20 cellular contexts compared by ENCODE assay signal in the genomic region with DNA sequence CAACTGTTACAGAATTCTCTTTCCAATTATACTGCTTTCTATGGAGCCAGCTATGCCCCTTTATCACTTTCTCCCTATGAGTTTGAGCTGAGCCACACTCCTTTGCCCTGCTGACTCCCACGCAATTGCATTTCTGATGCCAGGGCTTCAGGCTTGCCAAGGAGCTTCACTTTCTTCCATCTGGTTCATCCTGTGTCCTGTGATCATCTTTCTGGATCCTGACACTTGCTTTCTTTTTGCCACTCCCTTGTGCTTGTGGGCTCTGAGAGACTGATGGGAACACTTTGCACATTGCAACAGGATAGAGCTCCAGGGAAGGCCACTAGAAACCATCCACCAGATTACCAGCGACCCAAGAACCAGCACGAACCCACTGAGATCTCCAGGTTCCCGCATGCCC.
DNase-seq lines count a peak whose midpoint lies in the region; ATAC-seq and TF ChIP-seq lines count a peak whose summit lies in the region.
"Had no signal": no experiment of that assay in that cellular context is flagged by ENCODE, and none has a peak within 500 bp of the region (broad histone marks: within the 10 kb centered on the region; RNA-seq: fewer than 3 reads in every experiment).

No MANE protein-coding gene starts in this region.

- no peak for DNase-seq in OCI-LY7 (ENCODE audit: low spot score)
- peak; percentile 91 for DNase-seq in cerebellar cortex (ENCODE audit: low spot score)
- DNase-seq in pons (ENCODE audit: low spot score), result peak; percentile 22
- DNase-seq in superior temporal gyrus (ENCODE audit: extremely low spot score), result peak; percentile 37
- DNase-seq in NCI-H2227 (lab: John Stamatoyannopoulos, UW; ENCODE audit: unreplicated experiment), result no peak
- no peak for DNase-seq in HEK293T (ENCODE audit: extremely low spot score)
- DNase-seq: ACHN, DMS79 treated with DMSO at 0.1 percent for 48 hours, KBM-7, NCI-H187, NCI-H2107, NCI-H226, NCI-H524, NCI-H82, PC-3, SJCRH30 had no signal

- no peaks in the 10 kb centered on the region for H3K36me3 ChIP-seq in OCI-LY7 (ENCODE audit: insufficient read depth, low read length)
- H3K36me3 ChIP-seq: SJCRH30 had no signal

- no peak for TF ChIP-seq CTCF in OCI-LY7 (conservative IDR thresholded peaks at IDR 0.05; ENCODE audit: low read length)

- ATAC-seq in GM19395 (IDR thresholded peaks at IDR 0.05; ENCODE audit: unreplicated experiment), result no peak
- ATAC-seq: HCT116, PC-3 had no signal

- H4K20me1 ChIP-seq in OCI-LY7 (ENCODE audit: insufficient read depth, low read length), result no peaks in the 10 kb centered on the region

- H3K9me3 ChIP-seq in OCI-LY7 (ENCODE audit: low read length), result no peaks in the 10 kb centered on the region
- H3K9me3 ChIP-seq: SJCRH30 had no signal

- POLR2A ChIA-PET in OCI-LY7 (lab: Charles Lee), result interaction anchor here (0.6 kb wide), 1 partner anchor 523 kb away, joined by 3 read pairs; no protein-coding TSS in a partner anchor
- POLR2A ChIA-PET in HEK293T (lab: Yijun Ruan, JAX), result no interaction called here

- H3K4me2 ChIP-seq in OCI-LY7 (ENCODE audit: low read length), result 0 out of 2 replicates have a peak overlapping the region, but pooled peaks have one; percentile 68

- intact Hi-C loops in OCI-LY7 (cut with micrococcal nuclease; ENCODE audit: unreplicated experiment), result loop anchor here (10.0 kb wide), 1 partner anchor 643 kb away; no protein-coding TSS in a partner anchor

- CTCF ChIA-PET in OCI-LY7 (lab: Charles Lee; ENCODE audit: unreplicated experiment) (interaction anchor here (0.6 kb wide), 1 partner anchor 7 kb away, joined by 3 read pairs; no protein-coding TSS in a partner anchor), HEK293T (lab: Yijun Ruan, JAX) (no interaction called here)

- no peak overlapping the region for H3K4me3 ChIP-seq in OCI-LY7 (ENCODE audit: low read depth, low read length, poor library complexity, severe bottlenecking)
- H3K4me3 ChIP-seq: SJCRH30 had no signal

- no peak overlapping the region for H2AFZ ChIP-seq in OCI-LY7 (ENCODE audit: low read length)

- H3K4me1 ChIP-seq in OCI-LY7 (ENCODE audit: insufficient read depth, low read length, poor library complexity, severe bottlenecking), result peaks cover 74% of the 10 kb centered on the region
- H3K4me1 ChIP-seq: SJCRH30 had no signal

- H3K79me2 ChIP-seq in OCI-LY7 (ENCODE audit: insufficient read depth, low read depth, low read length), result no peaks in the 10 kb centered on the region

- H3K27ac ChIP-seq in OCI-LY7 (ENCODE audit: low read depth, low read length, poor library complexity, severe bottlenecking), result no peak overlapping the region
- H3K27ac ChIP-seq: C4-2B, RWPE1, SJCRH30 had no signal

- BruUV-seq in OCI-LY7 (replicated peaks; lab: Mats Ljungman, UMichigan), result no TSS peak

- H3K9me2 ChIP-seq in OCI-LY7 (ENCODE audit: insufficient read depth, low read length), result no peaks in the 10 kb centered on the region

TF ChIP-seq in HEK293T, 16 proteins besides CTCF, POLR2A, EP300 and RAD21:
- no peak for TF ChIP-seq SUZ12 (IDR thresholded peaks at IDR 0.05)
TF ChIP-seq in HEK293T: peak in this region for 0.

Comparison
In these comparisons a context has a peak if more than half of its experiments do, and no peak if none do; other contexts are left out.
1. DNase-seq: peak in cerebellar cortex (single experiment), pons (single experiment) and superior temporal gyrus (single experiment); none in OCI-LY7 (single experiment), NCI-H2227 (single experiment) and HEK293T (single experiment).